ENCODE assay signal across 28 cellular contexts in genomic region chrX:150355898-150356297, GRCh38.
"Had no signal": no experiment of that assay in that cellular context is flagged by ENCODE, and none has a peak within 500 bp of the region (broad histone marks: within the 10 kb centered on the region; RNA-seq: fewer than 3 reads in every experiment).

No MANE protein-coding gene starts in this region.

- H3K27ac ChIP-seq: ascending aorta, breast epithelium, cardiac muscle cell, coronary artery, dorsolateral prefrontal cortex had no signal

- H3K9me3 ChIP-seq: ascending aorta, breast epithelium had no signal

- H3K4me1 ChIP-seq: ascending aorta, breast epithelium had no signal

- H3K4me3 ChIP-seq: ascending aorta, breast epithelium, cardiac muscle cell, coronary artery, dorsolateral prefrontal cortex had no signal

- ATAC-seq: activated CD4-positive, alpha-beta T cell treated with anti-CD3 and anti-CD28 coated beads for 36 hours; activated CD8-positive, alpha-beta memory T cell treated with anti-CD3 and anti-CD28 coated beads, Interleukin-2, amount 10 ng/mL, durations not matched to agents 7 days and 5 days; activated CD8-positive, alpha-beta T cell treated with anti-CD3 and anti-CD28 coated beads, Interleukin-2, amount 10 ng/mL, durations not matched to agents 7 days and 5 days; activated naive CD4-positive, alpha-beta T cell treated with anti-CD3 and anti-CD28 coated beads, Interleukin-2, amount 50 U/mL, for 72 hours; esophagus mucosa; T-cell had no signal

- FAIRE-seq: frontal cortex had no signal

- DNase-seq: activated CD4-positive, alpha-beta memory T cell treated with anti-CD3 and anti-CD28 coated beads for 36 hours; activated CD4-positive, alpha-beta T cell treated with anti-CD3 and anti-CD28 coated beads for 36 hours; activated CD4-positive, alpha-beta T cell treated with anti-CD3 and anti-CD28 coated beads, Interleukin-2, amount 10 ng/mL, durations not matched to agents 24 days and 14 days; activated CD4-positive, CD25-positive, alpha-beta regulatory T cell; activated CD4-positive, CD25-positive, alpha-beta regulatory T cell treated with anti-CD3 and anti-CD28 coated beads, Interleukin-2, amount 50 U/mL, for 72 hours; activated CD8-positive, alpha-beta memory T cell treated with anti-CD3 and anti-CD28 coated beads, Interleukin-2, amount 10 ng/mL, durations not matched to agents 7 days and 5 days; activated CD8-positive, alpha-beta memory T cell treated with anti-CD3 and anti-CD28 coated beads, Interleukin-2, amount 50 U/mL, for 4 hours; activated CD8-positive, alpha-beta T cell treated with anti-CD3 and anti-CD28 coated beads, Interleukin-2, amount 10 ng/mL, durations not matched to agents 7 days and 5 days; activated effector memory CD4-positive, alpha-beta T cell treated with anti-CD3 and anti-CD28 coated beads, Interleukin-2, amount 50 U/mL, for 16 hours; activated naive CD4-positive, alpha-beta T cell; activated naive CD4-positive, alpha-beta T cell treated with anti-CD3 and anti-CD28 coated beads, Interleukin-2, amount 10 ng/mL, durations not matched to agents 7 days and 5 days; activated naive CD8-positive, alpha-beta T cell treated with anti-CD3 and anti-CD28 coated beads, Interleukin-2, amount 10 ng/mL, durations not matched to agents 7 days and 5 days; activated T-cell treated with anti-CD3 and anti-CD28 coated beads, Interleukin-2, amount 50 U/mL, for 1 hour; dorsolateral prefrontal cortex; effector memory CD4-positive, alpha-beta T cell; endodermal cell; foreskin fibroblast; glutamatergic neuron; SW 1271; T-cell; T1000 had no signal

- H3K27me3 ChIP-seq: ascending aorta had no signal

- H3K36me3 ChIP-seq: ascending aorta, breast epithelium, cardiac muscle cell had no signal
